ENCODE assay signal across 10 cellular contexts in the genomic region with DNA sequence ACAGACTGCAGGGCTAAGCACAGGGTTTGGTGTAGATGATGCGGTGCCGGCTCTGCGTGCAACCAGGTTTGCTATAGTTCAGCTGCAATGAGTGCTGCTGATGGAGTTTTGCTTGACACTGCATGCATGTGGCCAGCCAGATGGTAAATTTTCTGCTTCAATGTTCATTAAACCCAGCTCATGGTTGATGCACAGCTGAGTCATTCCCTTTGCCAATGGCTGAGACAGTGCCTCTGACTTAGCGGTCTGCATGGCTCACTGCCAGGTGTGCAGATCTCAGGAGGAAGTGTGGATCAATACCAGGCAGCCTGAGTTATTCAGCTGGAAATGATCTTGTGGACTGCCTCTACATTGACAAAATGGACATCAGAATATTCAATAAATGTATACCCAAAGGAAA.
DNase-seq lines count a peak whose midpoint lies in the region; ATAC-seq, FAIRE-seq and TF ChIP-seq lines count a peak whose summit lies in the region.
"Had no signal": no experiment of that assay in that cellular context is flagged by ENCODE, and none has a peak within 500 bp of the region (broad histone marks: within the 10 kb centered on the region; RNA-seq: fewer than 3 reads in every experiment).

No MANE protein-coding gene starts in this region.

- no peak for TF ChIP-seq CTCF in D721Med (IDR thresholded peaks at IDR 0.05; ENCODE audit: insufficient read depth, missing control alignments)

- FAIRE-seq in islet of Langerhans (lab: Jason Lieb, UNC) (peak; percentile 99), D721Med (lab: Jason Lieb, UNC) (no peak)

- no peak for TF ChIP-seq POLR2A in erythroblast (IDR thresholded peaks at IDR 0.05; ENCODE audit: low read length)

- DNase-seq in ELR (ENCODE audit: low read depth): peak; percentile 95
- peak; percentile 5 for DNase-seq in OCI-M1 (lab: John Stamatoyannopoulos, UW)
- DNase-seq in NCI-H187 treated with DMSO at 0.1 percent for 48 hours (lab: John Stamatoyannopoulos, UW): no peak
- DNase-seq in NCI-H526 treated with DMSO at 0.1 percent for 48 hours (lab: John Stamatoyannopoulos, UW): no peak
- DNase-seq in D721Med (ENCODE audit: insufficient read length, low spot score): no peak
- DNase-seq in erythroblast (lab: John Stamatoyannopoulos, UW): no peak
- DNase-seq: activated CD4-positive, alpha-beta T cell treated with anti-CD3 and anti-CD28 coated beads, Interleukin-2, amount 50 U/mL, for 1 hour; Caco-2 had no signal

- peak; percentile 52 for ATAC-seq in HG03060 (IDR thresholded peaks at IDR 0.05; ENCODE audit: low read depth, unreplicated experiment)

Comparison
In these comparisons a context has a peak if more than half of its experiments do, and no peak if none do; other contexts are left out.
1. DNase-seq: peak in ELR (single experiment) and OCI-M1 (single experiment); none in NCI-H187 treated with DMSO at 0.1 percent for 48 hours (single experiment), NCI-H526 treated with DMSO at 0.1 percent for 48 hours (single experiment), D721Med (single experiment) and erythroblast (0 of 2).